Comparison of ENCODE assay signal across 26 cellular contexts in the genomic region with DNA sequence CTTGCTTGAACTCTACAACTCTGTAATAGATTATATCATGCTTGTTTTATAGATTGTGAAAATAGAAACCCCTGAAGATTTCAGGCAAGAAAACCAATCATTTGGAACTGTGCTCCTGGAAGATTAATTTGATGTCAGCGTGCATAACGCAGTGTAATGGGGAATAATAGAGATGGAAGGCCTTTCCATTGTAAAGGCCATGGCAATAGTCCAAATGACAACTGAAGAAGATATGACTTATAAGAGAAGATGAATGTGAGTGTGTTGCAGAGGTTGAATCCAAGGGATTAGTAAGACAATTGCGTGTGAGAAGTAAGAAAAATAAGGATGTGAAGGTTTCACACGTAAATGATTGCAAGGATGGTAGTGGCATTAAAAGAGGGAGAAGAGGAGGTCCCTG.
"Had no signal": no experiment of that assay in that cellular context is flagged by ENCODE, and none has a peak within 500 bp of the region (broad histone marks: within the 10 kb centered on the region; RNA-seq: fewer than 3 reads in every experiment).

No MANE protein-coding gene starts in this region.

- DNase-seq: activated CD4-positive, alpha-beta T cell treated with anti-CD3 and anti-CD28 coated beads, Interleukin-2, amount 10 ng/mL, durations not matched to agents 24 days and 14 days; activated CD4-positive, alpha-beta T cell treated with anti-CD3 and anti-CD28 coated beads, Interleukin-2, amount 50 U/mL, for 4 hours; activated CD8-positive, alpha-beta T cell treated with anti-CD3 and anti-CD28 coated beads for 36 hours; activated effector memory CD4-positive, alpha-beta T cell treated with anti-CD3 and anti-CD28 coated beads, Interleukin-2, amount 50 U/mL, for 16 hours; activated naive CD4-positive, alpha-beta T cell; activated naive CD4-positive, alpha-beta T cell treated with anti-CD3 and anti-CD28 coated beads, Interleukin-2, amount 50 U/mL, for 16 hours; activated naive CD8-positive, alpha-beta T cell treated with anti-CD3 and anti-CD28 coated beads for 36 hours; activated T-cell treated with anti-CD3 and anti-CD28 coated beads, Interleukin-2, amount 50 U/mL, for 1 hour; activated T-cell treated with anti-CD3 and anti-CD28 coated beads, Interleukin-2, amount 50 U/mL, for 72 hours; amniotic stem cell; aorta; Karpas-422; KBM-7; NCI-H1105; NCI-H1417 treated with DMSO at 0.1 percent for 48 hours; NCI-H187 treated with DMSO at 0.1 percent for 48 hours; NCI-H2081; NCI-H226; NCI-H446 treated with DMSO at 0.1 percent for 48 hours; NCI-H524 treated with DMSO at 0.1 percent for 48 hours; SIG-M5 had no signal

- H3K27me3 ChIP-seq: cardiac muscle cell had no signal

- H3K27ac ChIP-seq: cardiac muscle cell, RWPE1 had no signal

- H3K36me3 ChIP-seq: cardiac muscle cell had no signal

- H3K4me3 ChIP-seq: cardiac muscle cell had no signal

- ATAC-seq: activated CD8-positive, alpha-beta T cell treated with anti-CD3 and anti-CD28 coated beads for 36 hours; activated T-cell treated with anti-CD3 and anti-CD28 coated beads, Interleukin-2, amount 50 U/mL, for 72 hours; activated T-helper 17 cell treated with anti-CD3 and anti-CD28 coated beads, Interleukin-2, amount 50 U/mL, for 72 hours; Panc1; Right ventricle myocardium inferior had no signal
